Comparison of ENCODE assay signal across 34 cellular contexts in the genomic region with DNA sequence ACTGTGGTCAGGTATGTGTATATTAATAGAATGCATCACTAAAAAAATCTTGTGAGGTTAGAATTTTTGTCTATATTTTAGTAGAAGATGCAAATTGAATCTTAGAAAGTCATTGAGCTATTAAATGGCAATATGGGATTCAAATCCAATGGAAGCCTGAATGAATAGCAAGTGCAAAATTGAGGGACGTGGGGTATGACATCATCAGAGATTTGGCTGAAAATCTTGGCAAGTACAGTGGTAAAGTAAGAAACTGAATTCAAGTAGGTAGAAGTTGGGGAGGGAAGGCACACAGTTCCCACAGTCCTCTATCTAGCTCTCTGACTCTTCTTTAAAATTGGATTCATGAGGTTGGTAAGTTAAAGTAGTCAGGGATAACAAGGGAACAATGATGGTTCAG.
"Had no signal": no experiment of that assay in that cellular context is flagged by ENCODE, and none has a peak within 500 bp of the region (broad histone marks: within the 10 kb centered on the region; RNA-seq: fewer than 3 reads in every experiment).

No MANE protein-coding gene starts in this region.

- H3K9me3 ChIP-seq: MG63 had no signal

- H3K27me3 ChIP-seq: MG63 had no signal

- H3K36me3 ChIP-seq: MG63 had no signal

- H3K4me3 ChIP-seq: MG63 had no signal

- DNase-seq: Karpas-422, Kasumi-1, MG63, MM.1S, MV-4-11, NCI-H1048, NCI-H1092, NCI-H1092 treated with DMSO at 0.1 percent for 48 hours, NCI-H1105, NCI-H1105 treated with DMSO at 0.1 percent for 48 hours, NCI-H1417, NCI-H1417 treated with DMSO at 0.1 percent for 48 hours, NCI-H1436, NCI-H1436 treated with DMSO at 0.1 percent for 48 hours, NCI-H146, NCI-H1694, NCI-H1694 treated with DMSO at 0.1 percent for 48 hours, NCI-H187, NCI-H187 treated with DMSO at 0.1 percent for 48 hours, NCI-H1930, NCI-H2029, NCI-H2029 treated with DMSO at 0.1 percent for 48 hours, NCI-H2081, NCI-H2081 treated with DMSO at 0.1 percent for 48 hours, NCI-H2107, NCI-H2171, NCI-H2171 treated with DMSO at 0.1 percent for 48 hours, NCI-H2227 treated with DMSO at 0.1 percent for 48 hours, NCI-H226, NCI-H345, NCI-H446, NCI-H446 treated with DMSO at 0.1 percent for 48 hours, NCI-H510A, NCI-H510A treated with DMSO at 0.1 percent for 48 hours had no signal
